9 cellular contexts compared by ENCODE assay signal in genomic region chr11:118909619-118910308, GRCh38. TPM values are rescaled to one million over a fixed set of nuclear protein-coding genes. Genes with fewer than 3 reads are reported as not detected.
DNase-seq lines count a peak whose midpoint lies in the region; ATAC-seq and TF ChIP-seq lines count a peak whose summit lies in the region.
"Had no signal": no experiment of that assay in that cellular context is flagged by ENCODE, and none has a peak within 500 bp of the region (broad histone marks: within the 10 kb centered on the region; RNA-seq: fewer than 3 reads in every experiment).

No MANE protein-coding gene starts in this region.

- H3K27me3 ChIP-seq in left ventricle myocardium inferior (ENCODE audit: low read depth) (no peaks in the 10 kb centered on the region), sigmoid colon (no peaks in the 10 kb centered on the region)

- intact Hi-C loops in left ventricle myocardium inferior (cut with micrococcal nuclease) (loop anchor here (10.0 kb wide), 1 partner anchor 45 kb away; the partner anchor contains the start of gene UPK2), sigmoid colon (cut with DNase I) (loop anchor here (2.0 to 5.0 kb wide), 2 partner anchors 117 to 219 kb away; partner anchors contain the start of gene DDX6)

- TF ChIP-seq CTCF in left ventricle myocardium inferior (IDR thresholded peaks at IDR 0.05; ENCODE audit: borderline replicate concordance) (no peak), sigmoid colon (IDR thresholded peaks at IDR 0.05) (no peak)

- no peaks in the 10 kb centered on the region for H3K9me3 Mint-ChIP-seq in activated naive CD8-positive, alpha-beta T cell treated with anti-CD3 and anti-CD28 coated beads for 36 hours
- H3K9me3 Mint-ChIP-seq: activated T-cell treated with anti-CD3 and anti-CD28 coated beads, Interleukin-2, amount 50 U/mL, for 4 hours had no signal

- no peak for TF ChIP-seq POLR2A in sigmoid colon (IDR thresholded peaks at IDR 0.05)

- H3K4me1 ChIP-seq in left ventricle myocardium inferior (peaks cover 88% of the 10 kb centered on the region), sigmoid colon (peaks cover 0 to 82% (median 79%) of the 10 kb centered on the region in 4 donors)

- no peak for ATAC-seq in GM21515 (IDR thresholded peaks at IDR 0.05; ENCODE audit: unreplicated experiment)

- peaks cover 60% of the 10 kb centered on the region for H3K4me1 Mint-ChIP-seq in activated naive CD8-positive, alpha-beta T cell treated with anti-CD3 and anti-CD28 coated beads for 36 hours

- peaks cover 34% of the 10 kb centered on the region for H3K36me3 ChIP-seq in left ventricle myocardium inferior
- H3K36me3 ChIP-seq in sigmoid colon: peaks cover 0 to 30% (median 7%) of the 10 kb centered on the region in 4 donors

- H3K36me3 Mint-ChIP-seq in activated naive CD8-positive, alpha-beta T cell treated with anti-CD3 and anti-CD28 coated beads for 36 hours: peaks cover 20% of the 10 kb centered on the region

- peak overlapping the region; percentile 63 for H3K4me3 ChIP-seq in left ventricle myocardium inferior
- H3K4me3 ChIP-seq in sigmoid colon: peak overlapping the region; percentile 29 to 52 (median 45)

- H3K4me3 Mint-ChIP-seq in activated naive CD8-positive, alpha-beta T cell treated with anti-CD3 and anti-CD28 coated beads for 36 hours: peak overlapping the region; percentile 67

- peak; percentile 21 for DNase-seq in ELR (ENCODE audit: low read depth)
- no peak for DNase-seq in activated naive CD8-positive, alpha-beta T cell treated with anti-CD3 and anti-CD28 coated beads for 36 hours
- DNase-seq in left ventricle myocardium inferior: no peak
- no peak for DNase-seq in sigmoid colon
- DNase-seq in DMS153 treated with DMSO at 0.1 percent for 48 hours (lab: John Stamatoyannopoulos, UW; ENCODE audit: unreplicated experiment): no peak
- no peak for DNase-seq in cortex of kidney (lab: John Stamatoyannopoulos, UW)
- DNase-seq in activated gamma-delta T cell treated with Interleukin-2 at 50 U/mL for 16 hours: no peak

- WGBS in sigmoid colon, 2 donors: 66 to 72% methylated on average over 21 of the region's 21 CpGs

- H3K27ac Mint-ChIP-seq in activated naive CD8-positive, alpha-beta T cell treated with anti-CD3 and anti-CD28 coated beads for 36 hours: peak overlapping the region; percentile 74

- H3K27me3 Mint-ChIP-seq in activated naive CD8-positive, alpha-beta T cell treated with anti-CD3 and anti-CD28 coated beads for 36 hours: no peaks in the 10 kb centered on the region

- TF ChIP-seq EP300 in sigmoid colon (IDR thresholded peaks at IDR 0.05): no peak

- H3K27ac ChIP-seq in left ventricle myocardium inferior (replicated peaks) (peak overlapping the region; percentile 96), sigmoid colon (peak overlapping the region; percentile 95 to 100 (median 100))

- no peaks in the 10 kb centered on the region for H3K9me3 ChIP-seq in left ventricle myocardium inferior (replicated peaks)
- H3K9me3 ChIP-seq in sigmoid colon: no peaks in the 10 kb centered on the region

RNA-seq across cellular contexts. Expression of gene BCL9L, which starts 16.0 kb away (rescaled TPM):
- total RNA-seq in activated naive CD8-positive, alpha-beta T cell treated with anti-CD3 and anti-CD28 coated beads for 36 hours: 10 to 100 TPM; 34.9 to 38.8 TPM
- total RNA-seq in left ventricle myocardium inferior (43.8 TPM), sigmoid colon (10 to 100 TPM in 3 of 4 donors, 1 to 10 TPM in 1; 7.9 to 46.5 (median 10.8) TPM)
- polyA plus RNA-seq in sigmoid colon: 10 to 100 TPM in 1 of 3 donors, 1 to 10 TPM in 2; 4.8 to 33.2 (median 7.4) TPM

RNA-seq across cellular contexts. Expression of gene CXCR5, which starts 26.1 kb away (rescaled TPM):
- total RNA-seq in activated naive CD8-positive, alpha-beta T cell treated with anti-CD3 and anti-CD28 coated beads for 36 hours: 1 to 10 TPM; 1.5 to 1.6 TPM
- total RNA-seq in left ventricle myocardium inferior (not detected), sigmoid colon (not detected)
- 10 to 100 TPM in 1 of 3 donors, under 1 TPM in 2; under 0.01 to 11.5 (median 0.23) TPM for polyA plus RNA-seq in sigmoid colon

RNA-seq across cellular contexts. Expression of gene UPK2, which starts 46.3 kb away (rescaled TPM):
- total RNA-seq in activated naive CD8-positive, alpha-beta T cell treated with anti-CD3 and anti-CD28 coated beads for 36 hours: under 1 TPM; 0.48 to 0.49 TPM
- total RNA-seq in left ventricle myocardium inferior (not detected), sigmoid colon (not detected)
- polyA plus RNA-seq in sigmoid colon: not detected
- total RNA-seq: activated T-cell treated with anti-CD3 and anti-CD28 coated beads, Interleukin-2, amount 50 U/mL, for 4 hours had no signal
